9 cellular contexts compared by ENCODE assay signal in the genomic region with DNA sequence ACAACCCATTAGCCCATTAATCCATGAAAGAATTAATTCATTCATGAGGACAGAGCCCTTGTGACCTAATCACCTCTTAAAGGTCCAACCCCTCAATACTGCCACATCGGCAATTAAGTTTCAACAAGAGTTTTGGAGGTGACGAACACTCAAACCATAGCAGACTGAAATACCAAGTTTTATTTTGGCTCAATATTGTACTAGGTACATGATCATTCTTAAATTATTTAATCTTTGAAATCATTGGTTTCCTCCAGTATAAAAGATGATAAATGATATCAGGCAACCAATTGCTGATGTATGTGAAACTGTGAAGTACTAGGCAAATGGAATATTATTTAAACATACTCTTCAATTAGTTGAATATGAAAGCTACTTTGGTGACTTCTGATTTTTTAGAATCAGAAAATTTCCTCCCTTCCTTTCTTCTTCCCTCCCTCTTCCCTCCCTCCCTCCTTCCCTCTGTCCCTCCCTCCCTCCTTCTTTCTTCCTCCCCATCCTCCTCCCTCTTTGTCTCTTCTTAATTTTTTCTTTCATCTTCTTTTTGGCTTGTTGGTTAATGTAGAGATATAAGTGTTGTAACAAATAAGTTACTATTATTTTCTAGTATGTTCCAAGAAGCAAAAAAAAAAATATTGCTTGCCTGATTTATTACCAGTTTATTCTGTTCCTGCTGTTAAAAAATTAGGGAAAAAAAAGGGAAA.
DNase-seq lines count a peak whose midpoint lies in the region; FAIRE-seq and TF ChIP-seq lines count a peak whose summit lies in the region.
"Had no signal": no experiment of that assay in that cellular context is flagged by ENCODE, and none has a peak within 500 bp of the region (broad histone marks: within the 10 kb centered on the region; RNA-seq: fewer than 3 reads in every experiment).

No MANE protein-coding gene starts in this region.

- H3K27me3 Mint-ChIP-seq in HFFc6 (ENCODE audit: insufficient read depth) (peaks cover 5% of the 10 kb centered on the region), neural progenitor cell (ENCODE audit: insufficient read depth, low read depth) (peaks cover 6% of the 10 kb centered on the region)

- DNase-seq in HFFc6: no peak
- no peak for DNase-seq in mammary epithelial cell
- DNase-seq in neural progenitor cell (ENCODE audit: low spot score): no peak
- DNase-seq in NCI-H1105 treated with DMSO at 0.1 percent for 48 hours (lab: John Stamatoyannopoulos, UW): no peak
- DNase-seq in NCI-H1417 (lab: John Stamatoyannopoulos, UW): no peak
- DNase-seq in Karpas-422: no peak
- no peak for DNase-seq in NCI-H82 treated with DMSO at 0.1 percent for 48 hours (lab: John Stamatoyannopoulos, UW; ENCODE audit: unreplicated experiment)
- DNase-seq: NK-92 treated with Interleukin-12 subunit alpha and Interleukin-12 subunit beta, amount 100 ng/mL, for 24 hours had no signal

- H3K4me3 ChIP-seq in mammary epithelial cell (replicated peaks in 1 of 3; ENCODE audit: insufficient read depth in 1 of 3, low read depth in 2 of 3, low read length in 3 of 3): peak overlapping the region in 1 of 3 experiments; percentile 16
- no peak overlapping the region for H3K4me3 ChIP-seq in neural progenitor cell
- no peak overlapping the region for H3K4me3 ChIP-seq in Karpas-422 (ENCODE audit: low read length)

- H3K4me3 Mint-ChIP-seq in HFFc6 (peak overlapping the region; percentile 84), neural progenitor cell (no peak overlapping the region)

- intact Hi-C loops in mammary epithelial cell (cut with micrococcal nuclease): loop anchor here (5.0 kb wide), 2 partner anchors 35 to 90 kb away; no protein-coding TSS in a partner anchor

- H3K9ac ChIP-seq in mammary epithelial cell (ENCODE audit: insufficient read depth, low read length) (peak overlapping the region; percentile 99), neural progenitor cell (no peak overlapping the region), Karpas-422 (ENCODE audit: low read length) (no peak overlapping the region)

- CTCF ChIA-PET in mammary epithelial cell (lab: Charles Lee; ENCODE audit: low non-redundant PET): no interaction called here

- H3K79me2 ChIP-seq in mammary epithelial cell (ENCODE audit: insufficient read depth, low read length) (no peaks in the 10 kb centered on the region), neural progenitor cell (ENCODE audit: low read depth) (no peaks in the 10 kb centered on the region), Karpas-422 (ENCODE audit: low read length) (no peaks in the 10 kb centered on the region)

- in situ Hi-C loops in mammary epithelial cell (cut with MboI; ENCODE audit: low sequenced_read_pairs in 2 of 2): no loop called here

- WGBS in mammary epithelial cell (ENCODE audit: low coverage, missing lambda C conversion rate): 88% methylated on average over 2 of the region's 2 CpGs

- H2AFZ ChIP-seq in mammary epithelial cell (ENCODE audit: low read depth, low read length) (no peak overlapping the region), neural progenitor cell (replicated peaks) (no peak overlapping the region), Karpas-422 (ENCODE audit: low read length) (no peak overlapping the region)

- H4K20me1 ChIP-seq in mammary epithelial cell (ENCODE audit: insufficient read depth, low read length) (no peaks in the 10 kb centered on the region), neural progenitor cell (ENCODE audit: low read depth) (no peaks in the 10 kb centered on the region), Karpas-422 (ENCODE audit: insufficient read depth, low read depth, low read length) (no peaks in the 10 kb centered on the region)

- H3K36me3 ChIP-seq in mammary epithelial cell (ENCODE audit: insufficient read depth, low read length) (no peaks in the 10 kb centered on the region), neural progenitor cell (no peaks in the 10 kb centered on the region), Karpas-422 (ENCODE audit: insufficient read depth, low read length) (no peaks in the 10 kb centered on the region)

- peak; percentile 74 for FAIRE-seq in A204.1 (lab: Jason Lieb, UNC)

- no peaks in the 10 kb centered on the region for H3K9me3 ChIP-seq in mammary epithelial cell (replicated peaks; ENCODE audit: insufficient read depth, low read length)
- no peaks in the 10 kb centered on the region for H3K9me3 ChIP-seq in neural progenitor cell (ENCODE audit: low read depth)
- H3K9me3 ChIP-seq in Karpas-422 (ENCODE audit: low read length): peaks cover 4% of the 10 kb centered on the region

- H3K36me3 Mint-ChIP-seq in HFFc6 (ENCODE audit: low read depth) (0 out of 2 replicates have a peak, but pooled peaks cover 6% of the 10 kb centered on the region), neural progenitor cell (no peaks in the 10 kb centered on the region)

- TF ChIP-seq CTCF in HFFc6 (IDR thresholded peaks at IDR 0.05): no peak
- TF ChIP-seq CTCF in mammary epithelial cell (conservative IDR thresholded peaks at IDR 0.05 in 1 of 2, IDR thresholded peaks at IDR 0.05 in 1 of 2; ENCODE audit: extremely low read depth in 1 of 2, insufficient read depth in 1 of 2, low read depth in 1 of 2, low read length in 2 of 2): no peak
- no peak for TF ChIP-seq CTCF in neural progenitor cell (IDR thresholded peaks at IDR 0.05)

- H3F3A ChIP-seq in neural progenitor cell (ENCODE audit: low read depth): no peaks in the 10 kb centered on the region

- dilution Hi-C loops in mammary epithelial cell (cut with HindIII; ENCODE audit: low sequenced_read_pairs): loop anchor here (5.0 kb wide), 2 partner anchors 35 to 75 kb away; no protein-coding TSS in a partner anchor

- H3K27me3 ChIP-seq in mammary epithelial cell (ENCODE audit: insufficient read depth, low read length) (no peaks in the 10 kb centered on the region), neural progenitor cell (no peaks in the 10 kb centered on the region), Karpas-422 (ENCODE audit: low read length) (no peaks in the 10 kb centered on the region)

- peaks cover 64% of the 10 kb centered on the region for H3K4me1 Mint-ChIP-seq in HFFc6 (ENCODE audit: low read depth)
- H3K4me1 Mint-ChIP-seq in neural progenitor cell: peaks cover 48% of the 10 kb centered on the region

- H3K4me1 ChIP-seq in mammary epithelial cell (ENCODE audit: insufficient read depth, low read length) (peaks cover 36% of the 10 kb centered on the region), neural progenitor cell (peaks cover 24% of the 10 kb centered on the region), Karpas-422 (ENCODE audit: low read length) (no peaks in the 10 kb centered on the region)

- no peaks in the 10 kb centered on the region for H3K9me2 ChIP-seq in Karpas-422 (replicated peaks; ENCODE audit: insufficient read depth, low read length)

- no peaks in the 10 kb centered on the region for H3K9me3 Mint-ChIP-seq in HFFc6
- H3K9me3 Mint-ChIP-seq in neural progenitor cell: peaks cover 2% of the 10 kb centered on the region

- H3K4me2 ChIP-seq in mammary epithelial cell (ENCODE audit: insufficient read depth, low read depth, low read length) (peak overlapping the region; percentile 76), neural progenitor cell (no peak overlapping the region), Karpas-422 (ENCODE audit: low read depth, low read length, poor library complexity, severe bottlenecking) (no peak overlapping the region)

- BruUV-seq in mammary epithelial cell (replicated peaks; lab: Mats Ljungman, UMichigan): no TSS peak

- H3K27ac ChIP-seq in mammary epithelial cell (ENCODE audit: insufficient read depth, low read depth, low read length): peak overlapping the region; percentile 100
- H3K27ac ChIP-seq in neural progenitor cell: no peak overlapping the region
- H3K27ac ChIP-seq in Karpas-422 (ENCODE audit: low read length): no peak overlapping the region

- H3K27ac Mint-ChIP-seq in HFFc6 (peak overlapping the region; percentile 98), neural progenitor cell (peak overlapping the region; percentile 12)
